ENCODE assay signal across 16 cellular contexts in the genomic region with DNA sequence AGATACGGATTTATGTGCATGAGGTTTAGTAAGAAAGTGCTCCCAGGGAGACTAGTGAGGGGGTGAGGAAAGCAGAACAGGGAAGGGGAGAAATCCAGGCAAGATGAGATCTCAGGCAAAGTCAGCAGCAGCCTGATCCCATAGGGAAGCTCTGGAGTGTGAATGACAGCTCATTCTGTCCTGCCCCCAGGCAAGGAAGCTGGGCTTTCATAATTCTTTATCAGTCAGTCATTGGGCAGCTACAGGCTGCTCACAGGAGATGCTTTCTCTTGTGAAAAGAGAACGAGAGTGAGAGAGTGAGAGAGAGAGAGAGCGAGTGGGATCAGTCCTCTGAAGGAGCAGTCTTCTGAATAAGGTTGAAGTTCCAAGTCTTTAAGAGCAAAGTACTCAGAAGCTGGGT.
"Had no signal": no experiment of that assay in that cellular context is flagged by ENCODE, and none has a peak within 500 bp of the region (broad histone marks: within the 10 kb centered on the region; RNA-seq: fewer than 3 reads in every experiment).

No MANE protein-coding gene starts in this region.

- ATAC-seq: activated T-cell treated with anti-CD3 and anti-CD28 coated beads, Interleukin-2, amount 50 U/mL, for 72 hours; esophagus mucosa; lower lobe of right lung had no signal

- DNase-seq: activated CD4-positive, alpha-beta T cell treated with anti-CD3 and anti-CD28 coated beads for 1 hour; activated CD8-positive, alpha-beta memory T cell treated with anti-CD3 and anti-CD28 coated beads for 24 hours; activated CD8-positive, alpha-beta memory T cell treated with anti-CD3 and anti-CD28 coated beads, Interleukin-2, amount 50 U/mL, for 48 hours; activated gamma-delta T cell; activated T-cell treated with anti-CD3 and anti-CD28 coated beads, Interleukin-2, amount 50 U/mL, for 72 hours; effector CD4-positive, alpha-beta T cell; lower lobe of right lung; midbrain; occipital lobe; stimulated activated CD4-positive, alpha-beta T cell treated with anti-CD3 and anti-CD28 coated beads, Interleukin-2, amount 100 ng/mL, for 24 hours; stimulated activated naive CD4-positive, alpha-beta T cell treated with Interleukin-2 at 50 U/mL for 16 hours; substantia nigra; T-helper 2 cell; tibial artery; WERI-Rb-1 had no signal
